Comparison of ENCODE assay signal across 8 cellular contexts in genomic region chr5:373710-374602, GRCh38. TPM values are rescaled to one million over a fixed set of nuclear protein-coding genes. Genes with fewer than 3 reads are reported as not detected.
DNase-seq lines count a peak whose midpoint lies in the region; ATAC-seq and TF ChIP-seq lines count a peak whose summit lies in the region.

No MANE protein-coding gene starts in this region.

- peaks cover 22% of the 10 kb centered on the region for H3K36me3 Mint-ChIP-seq in activated naive CD4-positive, alpha-beta T cell treated with anti-CD3 and anti-CD28 coated beads, Interleukin-2, amount 10 ng/mL, durations not matched to agents 7 days and 5 days
- H3K36me3 Mint-ChIP-seq in immature natural killer cell = peaks cover 0 to 4% (median 0%) of the 10 kb centered on the region in 3 donors

- H3K4me3 ChIP-seq in Peyer's patch = peak overlapping the region; percentile 34 to 55 (median 50)
- peak overlapping the region in 1 of 2 donors; percentile 48 for H3K4me3 ChIP-seq in right atrium auricular region

- peak overlapping the region; percentile 74 for H3K4me3 Mint-ChIP-seq in activated naive CD4-positive, alpha-beta T cell treated with anti-CD3 and anti-CD28 coated beads, Interleukin-2, amount 10 ng/mL, durations not matched to agents 7 days and 5 days
- H3K4me3 Mint-ChIP-seq in immature natural killer cell = peak overlapping the region in 2 of 5 donors; percentile 27 to 29

- DNase-seq in GM10266 (ENCODE audit: extremely low spot score) (peak; percentile 91), Peyer's patch (peak; percentile 16 to 60 (median 59)), right atrium auricular region (ENCODE audit: low spot score) (peak; percentile 46), DMS114 treated with DMSO at 0.1 percent for 48 hours (lab: John Stamatoyannopoulos, UW; ENCODE audit: unreplicated experiment) (no peak), immature natural killer cell (no peak)
- peak; percentile 84 for DNase-seq in activated naive CD4-positive, alpha-beta T cell treated with anti-CD3 and anti-CD28 coated beads, Interleukin-2, amount 10 ng/mL, durations not matched to agents 7 days and 5 days
- DNase-seq in stimulated activated CD4-positive, alpha-beta T cell treated with anti-CD3 and anti-CD28 coated beads, Interleukin-15, amount 100 ng/mL, for 1 hour (ENCODE audit: low read depth in 1 of 2, low spot score in 1 of 2) = peak; percentile 18 to 86

- ATAC-seq in HG02885 (IDR thresholded peaks at IDR 0.05; ENCODE audit: poor library complexity, unreplicated experiment) = peak; percentile 38

- TF ChIP-seq POLR2A in Peyer's patch (IDR thresholded peaks at IDR 0.05) = no peak

- H3K27ac ChIP-seq in Peyer's patch (peak overlapping the region; percentile 49 to 60 (median 54)), right atrium auricular region (no peak overlapping the region)

- H3K27me3 ChIP-seq in Peyer's patch (peaks cover 0 to 4% of the 10 kb centered on the region in 2 donors), right atrium auricular region (peaks cover 0 to 3% of the 10 kb centered on the region in 2 donors)

- H3K4me1 Mint-ChIP-seq in activated naive CD4-positive, alpha-beta T cell treated with anti-CD3 and anti-CD28 coated beads, Interleukin-2, amount 10 ng/mL, durations not matched to agents 7 days and 5 days = peaks cover 85% of the 10 kb centered on the region
- H3K4me1 Mint-ChIP-seq in immature natural killer cell = peaks cover 7% of the 10 kb centered on the region in 2 donors

- CTCF ChIA-PET in activated naive CD4-positive, alpha-beta T cell treated with anti-CD3 and anti-CD28 coated beads, Interleukin-2, amount 10 ng/mL, durations not matched to agents 7 days and 5 days (lab: Charles Lee) = no interaction called here

- no peaks in the 10 kb centered on the region for H3K27me3 Mint-ChIP-seq in activated naive CD4-positive, alpha-beta T cell treated with anti-CD3 and anti-CD28 coated beads, Interleukin-2, amount 10 ng/mL, durations not matched to agents 7 days and 5 days
- peaks cover 3 to 14% (median 3%) of the 10 kb centered on the region in 3 donors for H3K27me3 Mint-ChIP-seq in immature natural killer cell (ENCODE audit: low read depth in 3 of 3)

- H3K4me1 ChIP-seq in Peyer's patch (peaks cover 0 to 31% (median 11%) of the 10 kb centered on the region in 4 donors), right atrium auricular region (peaks cover 0 to 14% of the 10 kb centered on the region in 2 donors)

- H3K36me3 ChIP-seq in Peyer's patch (no peaks in the 10 kb centered on the region), right atrium auricular region (no peaks in the 10 kb centered on the region)

- H3K9me3 Mint-ChIP-seq in activated naive CD4-positive, alpha-beta T cell treated with anti-CD3 and anti-CD28 coated beads, Interleukin-2, amount 10 ng/mL, durations not matched to agents 7 days and 5 days = no peaks in the 10 kb centered on the region
- no peaks in the 10 kb centered on the region for H3K9me3 Mint-ChIP-seq in immature natural killer cell

- TF ChIP-seq CTCF in GM10266 (IDR thresholded peaks at IDR 0.05; ENCODE audit: control insufficient read depth, insufficient read depth, low read depth, missing control alignments) (no peak), Peyer's patch (IDR thresholded peaks at IDR 0.05) (no peak), right atrium auricular region (IDR thresholded peaks at IDR 0.05) (no peak)

- no peaks in the 10 kb centered on the region for H3K9me3 ChIP-seq in Peyer's patch
- no peaks in the 10 kb centered on the region for H3K9me3 ChIP-seq in right atrium auricular region

- peak overlapping the region; percentile 88 for H3K27ac Mint-ChIP-seq in activated naive CD4-positive, alpha-beta T cell treated with anti-CD3 and anti-CD28 coated beads, Interleukin-2, amount 10 ng/mL, durations not matched to agents 7 days and 5 days
- no peak overlapping the region for H3K27ac Mint-ChIP-seq in immature natural killer cell

RNA-seq across cellular contexts. Expression of gene AHRR, which starts 52.4 kb away (rescaled TPM):
- total RNA-seq in Peyer's patch = 10 to 100 TPM in 1 of 4 donors, 1 to 10 TPM in 3; 1.6 to 28.1 (median 2.4) TPM
- total RNA-seq in right atrium auricular region = under 1 TPM; 0.12 to 0.30 TPM
- under 1 TPM in 1 of 3 donors, not detected in 2; 0.16 TPM for polyA plus RNA-seq in immature natural killer cell

Comparison
In these comparisons a context has a peak if more than half of its experiments do, and no peak if none do; other contexts are left out.
1. DNase-seq: peak in GM10266 (single experiment), Peyer's patch (3 of 3), activated naive CD4-positive, alpha-beta T cell treated with anti-CD3 and anti-CD28 coated beads, Interleukin-2, amount 10 ng/mL, durations not matched to agents 7 days and 5 days (single experiment), right atrium auricular region (single experiment) and stimulated activated CD4-positive, alpha-beta T cell treated with anti-CD3 and anti-CD28 coated beads, Interleukin-15, amount 100 ng/mL, for 1 hour (2 of 2); none in DMS114 treated with DMSO at 0.1 percent for 48 hours (single experiment) and immature natural killer cell (0 of 3).
2. H3K27ac ChIP-seq: peak in Peyer's patch (4 of 4); none in right atrium auricular region (0 of 2).